18 cellular contexts compared by ENCODE assay signal in genomic region chr10:124746992-124747391, GRCh38.
"Had no signal": no experiment of that assay in that cellular context is flagged by ENCODE, and none has a peak within 500 bp of the region (broad histone marks: within the 10 kb centered on the region; RNA-seq: fewer than 3 reads in every experiment).

No MANE protein-coding gene starts in this region.

- H3K27ac ChIP-seq: body of pancreas, lower lobe of right lung, psoas muscle, right lobe of liver, SK-N-MC, upper lobe of right lung, WERI-Rb-1 had no signal

- H3K27me3 ChIP-seq: body of pancreas, right lobe of liver, upper lobe of right lung had no signal

- H3K4me3 Mint-ChIP-seq: activated CD4-positive, alpha-beta T cell treated with anti-CD3 and anti-CD28 coated beads for 36 hours; activated CD8-positive, alpha-beta T cell treated with anti-CD3 and anti-CD28 coated beads for 36 hours; activated naive CD4-positive, alpha-beta T cell treated with anti-CD3 and anti-CD28 coated beads, Interleukin-2, amount 10 ng/mL, durations not matched to agents 7 days and 5 days; activated T-helper 17 cell treated with anti-CD3 and anti-CD28 coated beads, Interleukin-2, amount 50 U/mL, for 72 hours; nephron; T-cell had no signal

- H3K27me3 Mint-ChIP-seq: activated CD8-positive, alpha-beta T cell treated with anti-CD3 and anti-CD28 coated beads for 36 hours; activated naive CD4-positive, alpha-beta T cell treated with anti-CD3 and anti-CD28 coated beads, Interleukin-2, amount 10 ng/mL, durations not matched to agents 7 days and 5 days; activated T-helper 17 cell treated with anti-CD3 and anti-CD28 coated beads, Interleukin-2, amount 50 U/mL, for 72 hours; T-cell had no signal

- DNase-seq: activated CD4-positive, alpha-beta T cell treated with anti-CD3 and anti-CD28 coated beads for 36 hours; activated CD8-positive, alpha-beta T cell treated with anti-CD3 and anti-CD28 coated beads for 36 hours; activated naive CD4-positive, alpha-beta T cell treated with anti-CD3 and anti-CD28 coated beads, Interleukin-2, amount 10 ng/mL, durations not matched to agents 7 days and 5 days; body of pancreas; cerebellar nuclear complex; hypothalamus; lower lobe of right lung; psoas muscle; right lobe of liver; stimulated activated CD4-positive, alpha-beta T cell treated with anti-CD3 and anti-CD28 coated beads, Interleukin-12 subunit alpha, Interleukin-12 subunit beta, amount 100 ng/mL, for 4 hours; stimulated activated naive CD4-positive, alpha-beta T cell; T-cell; T1000; upper lobe of right lung; WERI-Rb-1 had no signal

- ATAC-seq: activated CD4-positive, alpha-beta T cell treated with anti-CD3 and anti-CD28 coated beads for 36 hours; activated CD8-positive, alpha-beta T cell treated with anti-CD3 and anti-CD28 coated beads for 36 hours; activated T-helper 17 cell treated with anti-CD3 and anti-CD28 coated beads, Interleukin-2, amount 50 U/mL, for 72 hours; body of pancreas; lower lobe of right lung; psoas muscle; right lobe of liver; T-cell; upper lobe of right lung had no signal

- H3K36me3 Mint-ChIP-seq: T-cell had no signal

- H3K4me3 ChIP-seq: body of pancreas, lower lobe of right lung, psoas muscle, right lobe of liver, SK-N-MC, upper lobe of right lung had no signal

- H3K9me3 Mint-ChIP-seq: activated CD8-positive, alpha-beta T cell treated with anti-CD3 and anti-CD28 coated beads for 36 hours; activated naive CD4-positive, alpha-beta T cell treated with anti-CD3 and anti-CD28 coated beads, Interleukin-2, amount 10 ng/mL, durations not matched to agents 7 days and 5 days; activated T-helper 17 cell treated with anti-CD3 and anti-CD28 coated beads, Interleukin-2, amount 50 U/mL, for 72 hours; nephron; T-cell had no signal

- H3K27ac Mint-ChIP-seq: activated CD4-positive, alpha-beta T cell treated with anti-CD3 and anti-CD28 coated beads for 36 hours; activated CD8-positive, alpha-beta T cell treated with anti-CD3 and anti-CD28 coated beads for 36 hours; activated naive CD4-positive, alpha-beta T cell treated with anti-CD3 and anti-CD28 coated beads, Interleukin-2, amount 10 ng/mL, durations not matched to agents 7 days and 5 days; activated T-helper 17 cell treated with anti-CD3 and anti-CD28 coated beads, Interleukin-2, amount 50 U/mL, for 72 hours; nephron; T-cell had no signal

- H3K9me3 ChIP-seq: body of pancreas, lower lobe of right lung, psoas muscle, right lobe of liver, upper lobe of right lung had no signal

- H3K36me3 ChIP-seq: right lobe of liver had no signal
